38 cellular contexts compared by ENCODE assay signal in the genomic region with DNA sequence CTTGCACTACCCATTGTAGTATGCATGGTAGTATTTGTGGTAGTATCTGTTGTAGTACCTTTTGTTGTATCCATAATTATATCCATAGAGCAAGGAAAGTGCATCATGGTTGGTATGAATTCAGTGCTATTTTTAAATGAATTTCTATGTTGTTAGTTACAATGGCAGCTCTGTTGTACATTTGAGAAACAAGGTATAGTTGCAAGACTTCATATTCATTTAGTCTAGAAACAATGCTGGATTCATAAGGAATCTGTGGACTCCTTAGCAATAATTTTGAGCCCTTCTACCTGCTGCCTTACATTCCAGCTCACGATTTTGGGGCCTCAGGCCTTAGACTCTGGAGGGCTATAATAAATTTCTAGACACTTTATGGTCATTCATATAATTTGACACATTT.
"Had no signal": no experiment of that assay in that cellular context is flagged by ENCODE, and none has a peak within 500 bp of the region (broad histone marks: within the 10 kb centered on the region; RNA-seq: fewer than 3 reads in every experiment).

No MANE protein-coding gene starts in this region.

- H3K27ac Mint-ChIP-seq: activated naive CD4-positive, alpha-beta T cell treated with anti-CD3 and anti-CD28 coated beads for 36 hours; activated naive CD4-positive, alpha-beta T cell treated with anti-CD3 and anti-CD28 coated beads, Interleukin-2, amount 10 ng/mL, durations not matched to agents 7 days and 5 days; activated naive CD4-positive, alpha-beta T cell treated with anti-CD3 and anti-CD28 coated beads, Interleukin-2, amount 50 U/mL, for 24 hours; activated naive CD4-positive, alpha-beta T cell treated with anti-CD3 and anti-CD28 coated beads, Interleukin-2, amount 50 U/mL, for 72 hours; activated naive CD8-positive, alpha-beta T cell; activated naive CD8-positive, alpha-beta T cell treated with anti-CD3 and anti-CD28 coated beads for 36 hours; activated naive CD8-positive, alpha-beta T cell treated with anti-CD3 and anti-CD28 coated beads, Interleukin-2, amount 10 ng/mL, durations not matched to agents 7 days and 5 days; activated naive CD8-positive, alpha-beta T cell treated with anti-CD3 and anti-CD28 coated beads, Interleukin-2, amount 50 U/mL, for 24 hours; activated T-cell treated with anti-CD3 and anti-CD28 coated beads, Interleukin-2, amount 50 U/mL, for 24 hours; activated T-cell treated with anti-CD3 and anti-CD28 coated beads, Interleukin-2, amount 50 U/mL, for 72 hours; activated T-helper 1 cell treated with anti-CD3 and anti-CD28 coated beads, Interleukin-12 subunit alpha, Interleukin-12 subunit beta, Interleukin-2, Interleukin-4 antibody, amounts not matched to agents 30 ng/mL and 10 ng/mL and 1 ng/mL, durations not matched to agents 14 hours and 24 hours and 36 hours; activated T-helper 17 cell treated with anti-CD3 and anti-CD28 coated beads, Interleukin-2, amount 50 U/mL, for 72 hours; activated T-helper 2 cell treated with anti-CD3 and anti-CD28 coated beads, Interferon-gamma antibody, Interleukin-2, Interleukin-4, amounts not matched to agents 10 μg/mL and 5 μg/mL and 100 μg/mL, durations not matched to agents 14 hours and 24 hours and 36 hours; brain had no signal

- H3K27me3 ChIP-seq: adrenal gland, ascending aorta, body of pancreas, brain microvascular endothelial cell, breast epithelium, cardiac muscle cell had no signal

- DNase-seq: activated effector memory CD4-positive, alpha-beta T cell treated with anti-CD3 and anti-CD28 coated beads, Interleukin-2, amount 50 U/mL, for 16 hours; activated effector memory CD4-positive, alpha-beta T cell treated with Interleukin-2 at 50 U/mL for 16 hours; activated gamma-delta T cell; activated gamma-delta T cell treated with Interleukin-2 at 50 U/mL for 16 hours; activated naive CD4-positive, alpha-beta T cell; activated naive CD4-positive, alpha-beta T cell treated with anti-CD3 and anti-CD28 coated beads for 36 hours; activated naive CD4-positive, alpha-beta T cell treated with anti-CD3 and anti-CD28 coated beads, Interleukin-2, amount 10 ng/mL, durations not matched to agents 7 days and 5 days; activated naive CD4-positive, alpha-beta T cell treated with anti-CD3 and anti-CD28 coated beads, Interleukin-2, amount 50 U/mL, for 16 hours; activated naive CD4-positive, alpha-beta T cell treated with Interleukin-2 at 50 U/mL for 16 hours; activated naive CD8-positive, alpha-beta T cell treated with anti-CD3 and anti-CD28 coated beads for 36 hours; activated naive CD8-positive, alpha-beta T cell treated with anti-CD3 and anti-CD28 coated beads, Interleukin-2, amount 10 ng/mL, durations not matched to agents 7 days and 5 days; activated naive CD8-positive, alpha-beta T cell treated with anti-CD3 and anti-CD28 coated beads, Interleukin-2, amount 50 U/mL, for 24 hours; activated T-cell treated with anti-CD3 and anti-CD28 coated beads, Interleukin-2, amount 50 U/mL, for 1 hour; activated T-cell treated with anti-CD3 and anti-CD28 coated beads, Interleukin-2, amount 50 U/mL, for 24 hours; activated T-cell treated with anti-CD3 and anti-CD28 coated beads, Interleukin-2, amount 50 U/mL, for 48 hours; activated T-cell treated with anti-CD3 and anti-CD28 coated beads, Interleukin-2, amount 50 U/mL, for 72 hours; adrenal gland; amniotic stem cell; amygdala; anterior cingulate cortex; aorta; body of pancreas; brain microvascular endothelial cell; caudate nucleus; central memory CD4-positive, alpha-beta T cell; cerebellar nuclear complex had no signal

- H3K9me3 ChIP-seq: adrenal gland, ascending aorta, body of pancreas, breast epithelium had no signal

- H3K9me3 Mint-ChIP-seq: activated naive CD4-positive, alpha-beta T cell treated with anti-CD3 and anti-CD28 coated beads for 36 hours; activated naive CD4-positive, alpha-beta T cell treated with anti-CD3 and anti-CD28 coated beads, Interleukin-2, amount 50 U/mL, for 24 hours; activated naive CD4-positive, alpha-beta T cell treated with anti-CD3 and anti-CD28 coated beads, Interleukin-2, amount 50 U/mL, for 72 hours; activated naive CD8-positive, alpha-beta T cell treated with anti-CD3 and anti-CD28 coated beads for 36 hours; activated naive CD8-positive, alpha-beta T cell treated with anti-CD3 and anti-CD28 coated beads, Interleukin-2, amount 50 U/mL, for 24 hours; activated T-cell treated with anti-CD3 and anti-CD28 coated beads, Interleukin-2, amount 50 U/mL, for 24 hours; activated T-cell treated with anti-CD3 and anti-CD28 coated beads, Interleukin-2, amount 50 U/mL, for 72 hours; activated T-helper 1 cell treated with anti-CD3 and anti-CD28 coated beads, Interleukin-12 subunit alpha, Interleukin-12 subunit beta, Interleukin-2, Interleukin-4 antibody, amounts not matched to agents 30 ng/mL and 10 ng/mL and 1 ng/mL, durations not matched to agents 14 hours and 24 hours and 36 hours; activated T-helper 17 cell treated with anti-CD3 and anti-CD28 coated beads, Interleukin-2, amount 50 U/mL, for 72 hours; activated T-helper 2 cell treated with anti-CD3 and anti-CD28 coated beads, Interferon-gamma antibody, Interleukin-2, Interleukin-4, amounts not matched to agents 10 μg/mL and 5 μg/mL and 100 μg/mL, durations not matched to agents 14 hours and 24 hours and 36 hours; central memory CD8-positive, alpha-beta T cell had no signal

- H3K36me3 ChIP-seq: adrenal gland, ascending aorta, brain microvascular endothelial cell, breast epithelium, cardiac muscle cell had no signal

- ATAC-seq: activated naive CD4-positive, alpha-beta T cell treated with anti-CD3 and anti-CD28 coated beads, Interleukin-2, amount 50 U/mL, for 72 hours; activated naive CD8-positive, alpha-beta T cell treated with anti-CD3 and anti-CD28 coated beads, Interleukin-2, amount 50 U/mL, for 24 hours; activated T-cell treated with anti-CD3 and anti-CD28 coated beads, Interleukin-2, amount 50 U/mL, for 72 hours; activated T-helper 17 cell treated with anti-CD3 and anti-CD28 coated beads, Interleukin-2, amount 50 U/mL, for 72 hours; body of pancreas had no signal

- H3K4me3 Mint-ChIP-seq: activated naive CD4-positive, alpha-beta T cell treated with anti-CD3 and anti-CD28 coated beads for 36 hours; activated naive CD4-positive, alpha-beta T cell treated with anti-CD3 and anti-CD28 coated beads, Interleukin-2, amount 10 ng/mL, durations not matched to agents 7 days and 5 days; activated naive CD4-positive, alpha-beta T cell treated with anti-CD3 and anti-CD28 coated beads, Interleukin-2, amount 50 U/mL, for 24 hours; activated naive CD8-positive, alpha-beta T cell; activated naive CD8-positive, alpha-beta T cell treated with anti-CD3 and anti-CD28 coated beads for 36 hours; activated naive CD8-positive, alpha-beta T cell treated with anti-CD3 and anti-CD28 coated beads, Interleukin-2, amount 10 ng/mL, durations not matched to agents 7 days and 5 days; activated naive CD8-positive, alpha-beta T cell treated with anti-CD3 and anti-CD28 coated beads, Interleukin-2, amount 50 U/mL, for 24 hours; activated T-cell treated with anti-CD3 and anti-CD28 coated beads, Interleukin-2, amount 50 U/mL, for 24 hours; activated T-cell treated with anti-CD3 and anti-CD28 coated beads, Interleukin-2, amount 50 U/mL, for 72 hours; activated T-helper 1 cell treated with anti-CD3 and anti-CD28 coated beads, Interleukin-12 subunit alpha, Interleukin-12 subunit beta, Interleukin-2, Interleukin-4 antibody, amounts not matched to agents 30 ng/mL and 10 ng/mL and 1 ng/mL, durations not matched to agents 14 hours and 24 hours and 36 hours; activated T-helper 17 cell treated with anti-CD3 and anti-CD28 coated beads, Interleukin-2, amount 50 U/mL, for 72 hours; brain; central memory CD8-positive, alpha-beta T cell had no signal

- H3K4me3 ChIP-seq: adrenal gland, ascending aorta, body of pancreas, breast epithelium, cardiac muscle cell had no signal

- H3K27ac ChIP-seq: adrenal gland, ascending aorta, body of pancreas, brain microvascular endothelial cell, breast epithelium, cardiac muscle cell had no signal

- FAIRE-seq: bronchial epithelial cell had no signal

- H3K36me3 Mint-ChIP-seq: activated naive CD4-positive, alpha-beta T cell treated with anti-CD3 and anti-CD28 coated beads, Interleukin-2, amount 10 ng/mL, durations not matched to agents 7 days and 5 days; activated naive CD4-positive, alpha-beta T cell treated with anti-CD3 and anti-CD28 coated beads, Interleukin-2, amount 50 U/mL, for 24 hours; activated naive CD4-positive, alpha-beta T cell treated with anti-CD3 and anti-CD28 coated beads, Interleukin-2, amount 50 U/mL, for 72 hours; activated naive CD8-positive, alpha-beta T cell; activated naive CD8-positive, alpha-beta T cell treated with anti-CD3 and anti-CD28 coated beads for 36 hours; activated naive CD8-positive, alpha-beta T cell treated with anti-CD3 and anti-CD28 coated beads, Interleukin-2, amount 10 ng/mL, durations not matched to agents 7 days and 5 days; brain had no signal

- H3K4me1 Mint-ChIP-seq: activated naive CD4-positive, alpha-beta T cell treated with anti-CD3 and anti-CD28 coated beads, Interleukin-2, amount 10 ng/mL, durations not matched to agents 7 days and 5 days; activated naive CD4-positive, alpha-beta T cell treated with anti-CD3 and anti-CD28 coated beads, Interleukin-2, amount 50 U/mL, for 24 hours; activated naive CD8-positive, alpha-beta T cell treated with anti-CD3 and anti-CD28 coated beads for 36 hours; activated naive CD8-positive, alpha-beta T cell treated with anti-CD3 and anti-CD28 coated beads, Interleukin-2, amount 50 U/mL, for 24 hours; activated T-helper 17 cell treated with anti-CD3 and anti-CD28 coated beads, Interleukin-2, amount 50 U/mL, for 72 hours; central memory CD8-positive, alpha-beta T cell had no signal

- H3K27me3 Mint-ChIP-seq: activated naive CD4-positive, alpha-beta T cell treated with anti-CD3 and anti-CD28 coated beads, Interleukin-2, amount 50 U/mL, for 24 hours; activated naive CD8-positive, alpha-beta T cell; activated naive CD8-positive, alpha-beta T cell treated with anti-CD3 and anti-CD28 coated beads for 36 hours; activated naive CD8-positive, alpha-beta T cell treated with anti-CD3 and anti-CD28 coated beads, Interleukin-2, amount 10 ng/mL, durations not matched to agents 7 days and 5 days; activated naive CD8-positive, alpha-beta T cell treated with anti-CD3 and anti-CD28 coated beads, Interleukin-2, amount 50 U/mL, for 24 hours; activated T-cell treated with anti-CD3 and anti-CD28 coated beads, Interleukin-2, amount 50 U/mL, for 24 hours had no signal

- H3K4me1 ChIP-seq: adrenal gland, ascending aorta, body of pancreas, breast epithelium had no signal
